ENCODE assay signal across 8 cellular contexts in the genomic region with DNA sequence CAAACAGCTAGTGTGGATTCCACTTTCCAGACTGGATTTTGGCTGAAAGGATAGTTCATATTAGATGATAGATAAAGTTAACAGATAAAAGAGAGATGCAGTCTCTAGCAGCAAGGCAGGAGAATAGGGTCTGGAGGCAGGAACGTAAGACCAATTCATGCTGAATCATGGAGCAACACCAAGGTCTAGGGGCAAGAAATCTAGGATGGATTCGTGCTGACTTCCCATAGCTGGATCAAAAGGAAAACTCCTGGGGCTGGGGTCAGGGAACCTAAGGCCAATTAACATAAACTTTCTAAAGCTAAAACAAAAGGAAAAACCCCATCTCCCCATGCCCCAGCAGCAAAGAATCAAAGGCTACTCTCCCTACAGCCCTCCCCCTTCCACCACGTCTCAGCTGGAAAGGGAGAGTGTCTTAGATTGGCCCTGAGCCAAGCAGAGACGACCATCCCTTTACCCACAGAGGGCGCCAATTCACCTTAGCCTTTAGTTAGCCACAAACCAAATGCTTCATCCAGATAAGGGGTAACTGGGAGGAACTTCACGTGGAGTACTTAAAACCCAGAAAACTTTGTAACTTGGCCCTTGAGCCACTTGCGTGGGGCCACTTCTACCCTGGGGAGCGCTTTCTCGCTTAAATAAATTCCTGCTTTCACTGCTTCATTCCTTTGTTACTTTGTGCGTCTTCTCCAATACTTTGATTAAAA. TPM values are rescaled to one million over a fixed set of nuclear protein-coding genes. Genes with fewer than 3 reads are reported as not detected.
A peak's percentile ranks its signal among the peaks of the same experiment; 100 is the strongest.
DNase-seq lines count a peak whose midpoint lies in the region; ATAC-seq and TF ChIP-seq lines count a peak whose summit lies in the region.

No MANE protein-coding gene starts in this region.

- H3K9me3 ChIP-seq in heart left ventricle, result no peaks in the 10 kb centered on the region

- TF ChIP-seq POLR2A in heart left ventricle (IDR thresholded peaks at IDR 0.05), result no peak

- intact Hi-C loops in heart left ventricle (cut with DNase I), result loop anchor here in 1 of 10 donors (2.0 kb wide), 1 partner anchor 40 kb away; no protein-coding TSS in a partner anchor

- H3K4me1 ChIP-seq in heart left ventricle, result peaks cover 0 to 49% (median 0%) of the 10 kb centered on the region in 12 donors

- H3K27ac ChIP-seq in heart left ventricle, result peak overlapping the region in 1 of 12 donors; percentile 55

- no peaks in the 10 kb centered on the region for H3K36me3 ChIP-seq in heart left ventricle

- DNase-seq in DMS114 treated with DMSO at 0.1 percent for 48 hours (lab: John Stamatoyannopoulos, UW; ENCODE audit: unreplicated experiment) (peak; percentile 16), Kasumi-1 (lab: John Stamatoyannopoulos, UW) (peak; percentile 87 to 88), RPMI7951 (ENCODE audit: low read depth) (peak; percentile 58), heart left ventricle (peak in 4 of 5 donors; percentile 52 to 60 (median 56)), smooth muscle cell of the brain vasculature (ENCODE audit: low read depth, low spot score) (peak; percentile 15)
- peak; percentile 69 for DNase-seq in activated T-cell treated with anti-CD3 and anti-CD28 coated beads, Interleukin-2, amount 50 U/mL, for 72 hours

- H3K27me3 ChIP-seq in heart left ventricle, result peaks cover 0 to 20% (median 0%) of the 10 kb centered on the region in 9 donors

- WGBS in heart left ventricle, 4 donors, result 24 to 27% (median 25%) methylated on average over 10 of the region's 10 CpGs

- ATAC-seq in activated T-cell treated with anti-CD3 and anti-CD28 coated beads, Interleukin-2, amount 50 U/mL, for 72 hours (replicated peaks in 1 of 2), result peak; percentile 73 to 77
- ATAC-seq in heart left ventricle (peak in 3 of 4 donors; percentile 51 to 70 (median 65)), GM21528 (IDR thresholded peaks at IDR 0.05; ENCODE audit: low FRiP score, unreplicated experiment) (no peak), HG03039 (IDR thresholded peaks at IDR 0.05; ENCODE audit: unreplicated experiment) (no peak)

- H3K4me3 Mint-ChIP-seq in activated T-cell treated with anti-CD3 and anti-CD28 coated beads, Interleukin-2, amount 50 U/mL, for 72 hours, result no peak overlapping the region

- peaks cover 12% of the 10 kb centered on the region for H3K4me1 Mint-ChIP-seq in activated T-cell treated with anti-CD3 and anti-CD28 coated beads, Interleukin-2, amount 50 U/mL, for 72 hours (ENCODE audit: low read depth)

- no peak overlapping the region for H3K4me3 ChIP-seq in heart left ventricle

- no peak overlapping the region for H3K27ac Mint-ChIP-seq in activated T-cell treated with anti-CD3 and anti-CD28 coated beads, Interleukin-2, amount 50 U/mL, for 72 hours

- peak; percentile 20 to 59 (median 40) for TF ChIP-seq CTCF in heart left ventricle (IDR thresholded peaks at IDR 0.05)

- no peaks in the 10 kb centered on the region for H3K9me3 Mint-ChIP-seq in activated T-cell treated with anti-CD3 and anti-CD28 coated beads, Interleukin-2, amount 50 U/mL, for 72 hours

- no peaks in the 10 kb centered on the region for H3K36me3 Mint-ChIP-seq in activated T-cell treated with anti-CD3 and anti-CD28 coated beads, Interleukin-2, amount 50 U/mL, for 72 hours (ENCODE audit: insufficient read depth in 2 of 2)

- no peaks in the 10 kb centered on the region for H3K27me3 Mint-ChIP-seq in activated T-cell treated with anti-CD3 and anti-CD28 coated beads, Interleukin-2, amount 50 U/mL, for 72 hours (ENCODE audit: low read depth)

RNA-seq across cellular contexts. Expression of gene TREM1, which starts 7.6 kb away (rescaled TPM):
- 2.0 TPM in 1 of 2 replicates, not detected in the other for total RNA-seq in RPMI7951 (2014; rRNA removed; shearing (Covaris generic))
- total RNA-seq in activated T-cell treated with anti-CD3 and anti-CD28 coated beads, Interleukin-2, amount 50 U/mL, for 72 hours, result 1 to 10 TPM in 1 of 2 donors, under 1 TPM in 1; 0.38 to 1.5 TPM
- total RNA-seq in heart left ventricle, result 10 to 100 TPM in 1 of 9 donors, 1 to 10 TPM in 3, under 1 TPM in 5; 0.19 to 11.8 (median 0.75) TPM
- polyA plus RNA-seq in heart left ventricle, result 10 to 100 TPM in 1 of 2 donors, under 1 TPM in 1; 0.38 to 18.4 TPM

RNA-seq across cellular contexts. Expression of gene TREML4, which starts 50.7 kb away (rescaled TPM):
- total RNA-seq in RPMI7951 (2014; rRNA removed; shearing (Covaris generic)), result not detected in 2 replicates
- not detected for total RNA-seq in activated T-cell treated with anti-CD3 and anti-CD28 coated beads, Interleukin-2, amount 50 U/mL, for 72 hours
- total RNA-seq in heart left ventricle, result not detected
- polyA plus RNA-seq in heart left ventricle, result under 1 TPM in 1 of 2 donors, not detected in 1; 0.07 TPM

RNA-seq across cellular contexts. Expression of gene NCR2, which starts 56.6 kb away (rescaled TPM):
- not detected in 2 replicates for total RNA-seq in RPMI7951 (2014; rRNA removed; shearing (Covaris generic))
- not detected for total RNA-seq in activated T-cell treated with anti-CD3 and anti-CD28 coated beads, Interleukin-2, amount 50 U/mL, for 72 hours
- total RNA-seq in heart left ventricle, result not detected
- polyA plus RNA-seq in heart left ventricle, result not detected

Comparison
In these comparisons a context has a peak if more than half of its experiments do, and no peak if none do; other contexts are left out.
1. DNase-seq: peak in every context shown above with its lines; median percentile 88 in Kasumi-1; 69 in activated T-cell treated with anti-CD3 and anti-CD28 coated beads, Interleukin-2, amount 50 U/mL, for 72 hours; 58 in RPMI7951; 56 in heart left ventricle; 16 in DMS114 treated with DMSO at 0.1 percent for 48 hours; 15 in smooth muscle cell of the brain vasculature.
2. ATAC-seq: peak in activated T-cell treated with anti-CD3 and anti-CD28 coated beads, Interleukin-2, amount 50 U/mL, for 72 hours (2 of 2) and heart left ventricle (3 of 4); none in GM21528 (single experiment) and HG03039 (single experiment).